ENCODE assay signal across 1 cellular context in genomic region chr1:162372159-162373071, GRCh38.
TF ChIP-seq lines count a peak whose summit lies in the region.

No MANE protein-coding gene starts in this region.

TF ChIP-seq in K562, 482 proteins besides CTCF, POLR2A, EP300 and RAD21 (continued from another document and continues in another):
- peak; percentile 97 for TF ChIP-seq RREB1 (CRISPR knock-in tag; IDR thresholded peaks at IDR 0.05)
- peak; percentile 26; the same call in 1 of the 2 replicates for TF ChIP-seq ZNF239 (CRISPR knock-in tag; IDR thresholded peaks at IDR 0.05)
- TF ChIP-seq THRB (CRISPR knock-in tag; conservative IDR thresholded peaks at IDR 0.05): 0 out of 2 replicates have a peak, but pooled peaks have one; percentile 47
- TF ChIP-seq GABPB1 (CRISPR knock-in tag; IDR thresholded peaks at IDR 0.05): peak; percentile 17; the same call in 1 of the 2 replicates
- TF ChIP-seq JUND (IDR thresholded peaks at IDR 0.05; ENCODE audit: borderline replicate concordance, low read depth, low read length): peak; percentile 78
- peak; percentile 68; the same call in 1 of the 3 replicates for TF ChIP-seq JUND (tag; IDR thresholded peaks at IDR 0.05; ENCODE audit: borderline replicate concordance, low read depth, low read length)
- TF ChIP-seq ETV6 (IDR thresholded peaks at IDR 0.05; ENCODE audit: borderline replicate concordance in 1 of 2, low read depth in 2 of 2, low read length in 1 of 2): peak in 1 of 2 experiments; percentile 70; a peak in 1 of 4 replicates
- no peak for TF ChIP-seq ETV6 (CRISPR knock-in tag; IDR thresholded peaks at IDR 0.05; ENCODE audit: borderline replicate concordance)
- TF ChIP-seq ZNF23 (CRISPR knock-in tag; IDR thresholded peaks at IDR 0.05): no peak
- TF ChIP-seq ZNF707 (CRISPR knock-in tag; conservative IDR thresholded peaks at IDR 0.05): no peak
- TF ChIP-seq CHAMP1 (IDR thresholded peaks at IDR 0.05): peak; percentile 82
- TF ChIP-seq CTBP1 (IDR thresholded peaks at IDR 0.05; ENCODE audit: borderline replicate concordance): peak; percentile 99
- no peak for TF ChIP-seq BRF2 (IDR thresholded peaks at IDR 0.05; ENCODE audit: borderline replicate concordance, insufficient read depth, insufficient read length)
- TF ChIP-seq ZNF780A (CRISPR knock-in tag; IDR thresholded peaks at IDR 0.05): no peak
- peak; percentile 56; the same call in 1 of the 2 replicates for TF ChIP-seq ETV5 (CRISPR knock-in tag; IDR thresholded peaks at IDR 0.05; ENCODE audit: low read depth)
- no peak for TF ChIP-seq CREBBP (IDR thresholded peaks at IDR 0.05; ENCODE audit: low read depth, low read length)
- TF ChIP-seq ZNF324 (CRISPR knock-in tag; IDR thresholded peaks at IDR 0.05): peak; percentile 13; the same call in 1 of the 2 replicates
- no peak for TF ChIP-seq NR3C1 (CRISPR knock-in tag; IDR thresholded peaks at IDR 0.05)
- no peak for TF ChIP-seq THRAP3 (IDR thresholded peaks at IDR 0.05; ENCODE audit: borderline replicate concordance)
- TF ChIP-seq U2AF1 (optimal IDR thresholded peaks at IDR 0.05; ENCODE audit: low read depth, low read length): no peak
- TF ChIP-seq GMEB1 (CRISPR knock-in tag; IDR thresholded peaks at IDR 0.05): 0 out of 2 replicates have a peak, but pooled peaks have one; percentile 36
- TF ChIP-seq E2F6 (IDR thresholded peaks at IDR 0.05; ENCODE audit: borderline replicate concordance in 1 of 2, extremely low read depth in 1 of 2, insufficient read depth in 1 of 2, insufficient read length in 1 of 2, low read depth in 1 of 2, low read length in 1 of 2, poor library complexity in 1 of 2, severe bottlenecking in 1 of 2): peak; percentile 48 to 58
- TF ChIP-seq LEF1 (IDR thresholded peaks at IDR 0.05): no peak
- peak; percentile 89 for TF ChIP-seq NEUROD1 (IDR thresholded peaks at IDR 0.05; ENCODE audit: borderline replicate concordance, low read depth, low read length, partially characterized antibody)
- TF ChIP-seq ZBTB17 (CRISPR knock-in tag; IDR thresholded peaks at IDR 0.05): 0 out of 2 replicates have a peak, but pooled peaks have one; percentile 25
- TF ChIP-seq RBFOX2 (IDR thresholded peaks at IDR 0.05; ENCODE audit: low read depth, low read length): peak; percentile 44; the same call in 1 of the 2 replicates
- TF ChIP-seq FOXA1 (IDR thresholded peaks at IDR 0.05; ENCODE audit: borderline replicate concordance): no peak
- TF ChIP-seq TFAM (CRISPR knock-in tag; conservative IDR thresholded peaks at IDR 0.05): no peak
- TF ChIP-seq ZBTB7A (IDR thresholded peaks at IDR 0.05; ENCODE audit: borderline replicate concordance, control insufficient read depth, low read depth, low read length): peak; percentile 93
- peak; percentile 56; the same call in 1 of the 2 replicates for TF ChIP-seq ZNF311 (CRISPR knock-in tag; IDR thresholded peaks at IDR 0.05)
- peak; percentile 98 for TF ChIP-seq GATA2 (CRISPR knock-in tag; IDR thresholded peaks at IDR 0.05)
- no peak for TF ChIP-seq NRF1 (conservative IDR thresholded peaks at IDR 0.05 in 1 of 2, IDR thresholded peaks at IDR 0.05 in 1 of 2)
- no peak for TF ChIP-seq ZFP1 (CRISPR knock-in tag; IDR thresholded peaks at IDR 0.05)
- TF ChIP-seq FOXM1 (IDR thresholded peaks at IDR 0.05; ENCODE audit: low read depth): peak; percentile 85
- TF ChIP-seq FOXM1 (CRISPR knock-in tag; IDR thresholded peaks at IDR 0.05; ENCODE audit: low read depth): no peak
- peak; percentile 97 for TF ChIP-seq PML (IDR thresholded peaks at IDR 0.05; ENCODE audit: low read length)
- no peak for TF ChIP-seq ELK3 (CRISPR knock-in tag; IDR thresholded peaks at IDR 0.05)
- TF ChIP-seq ZNF79 (CRISPR knock-in tag; IDR thresholded peaks at IDR 0.05; ENCODE audit: low read depth): no peak
- 0 out of 2 replicates have a peak, but pooled peaks have one; percentile 41 for TF ChIP-seq CUX1 (CRISPR knock-in tag; IDR thresholded peaks at IDR 0.05)
